ENCODE assay signal across 1 cellular context in genomic region chr3:141575879-141576743, GRCh38.
A peak's percentile ranks its signal among the peaks of the same experiment; 100 is the strongest.
TF ChIP-seq lines count a peak whose summit lies in the region.

No MANE protein-coding gene starts in this region.

TF ChIP-seq in K562, 482 proteins besides CTCF, POLR2A, EP300 and RAD21 (continued from another document):
- TF ChIP-seq PBX2 (CRISPR knock-in tag; IDR thresholded peaks at IDR 0.05; ENCODE audit: low read depth) (no peak), PBX2 (tag; conservative IDR thresholded peaks at IDR 0.05; ENCODE audit: low read depth) (peak; percentile 54), ZNF143 (CRISPR knock-in tag; IDR thresholded peaks at IDR 0.05) (no peak), NELFE (IDR thresholded peaks at IDR 0.05; ENCODE audit: insufficient read depth, insufficient read length) (no peak), RBM34 (IDR thresholded peaks at IDR 0.05; ENCODE audit: borderline replicate concordance, insufficient read depth, low read length) (no peak), ARHGAP35 (IDR thresholded peaks at IDR 0.05; ENCODE audit: partially characterized antibody) (no peak), KLF10 (CRISPR knock-in tag; IDR thresholded peaks at IDR 0.05) (no peak), CHAMP1 (IDR thresholded peaks at IDR 0.05) (no peak), ZNF318 (IDR thresholded peaks at IDR 0.05; ENCODE audit: borderline replicate concordance in 1 of 2, low read depth in 1 of 2) (no peak), CEBPB (tag; IDR thresholded peaks at IDR 0.05) (peak; percentile 76), ARNT (IDR thresholded peaks at IDR 0.05) (no peak), SP2 (IDR thresholded peaks at IDR 0.05; ENCODE audit: extremely low read depth, low read depth, low read length, poor library complexity, severe bottlenecking) (no peak), SIN3B (IDR thresholded peaks at IDR 0.05; ENCODE audit: low read depth) (no peak), THAP12 (CRISPR knock-in tag; IDR thresholded peaks at IDR 0.05) (no peak), ZFP36 (IDR thresholded peaks at IDR 0.05; ENCODE audit: low read depth, low read length, partially characterized antibody) (no peak), ARID4B (CRISPR knock-in tag; IDR thresholded peaks at IDR 0.05) (no peak)
TF ChIP-seq in K562: peak in this region for 4.
